In genomic region chr5:34626036-34626435, GRCh38 we compare ENCODE assay signal across 17 cellular contexts. TPM values are rescaled to one million over a fixed set of nuclear protein-coding genes. Genes with fewer than 3 reads are reported as not detected.
DNase-seq lines count a peak whose midpoint lies in the region; ATAC-seq and TF ChIP-seq lines count a peak whose summit lies in the region.
"Had no signal": no experiment of that assay in that cellular context is flagged by ENCODE, and none has a peak within 500 bp of the region (broad histone marks: within the 10 kb centered on the region; RNA-seq: fewer than 3 reads in every experiment).

No MANE protein-coding gene starts in this region.

- no peak overlapping the region for H3K4me3 ChIP-seq in HAP-1

- H3K27me3 Mint-ChIP-seq in stimulated activated naive CD8-positive, alpha-beta T cell treated with anti-CD3 and anti-CD28 coated beads, Interleukin-15, amount 100 ng/mL, for 72 hours, result peaks cover 11% of the 10 kb centered on the region
- peaks cover 10% of the 10 kb centered on the region for H3K27me3 Mint-ChIP-seq in activated T-helper 17 cell treated with anti-CD3 and anti-CD28 coated beads, Interleukin-2, amount 50 U/mL, for 72 hours

- no peaks in the 10 kb centered on the region for H3K36me3 ChIP-seq in HAP-1 (replicated peaks)

- peaks cover 0 to 10% of the 10 kb centered on the region in 2 donors for H3K9me3 Mint-ChIP-seq in stimulated activated naive CD8-positive, alpha-beta T cell treated with anti-CD3 and anti-CD28 coated beads, Interleukin-15, amount 100 ng/mL, for 72 hours
- peaks cover 13% of the 10 kb centered on the region for H3K9me3 Mint-ChIP-seq in activated T-helper 17 cell treated with anti-CD3 and anti-CD28 coated beads, Interleukin-2, amount 50 U/mL, for 72 hours

- H3K27me3 ChIP-seq in HAP-1 (ENCODE audit: low read depth), result no peaks in the 10 kb centered on the region

- peaks cover 5% of the 10 kb centered on the region for H3K4me1 ChIP-seq in HAP-1

- no peaks in the 10 kb centered on the region for H3K36me3 Mint-ChIP-seq in activated T-helper 17 cell treated with anti-CD3 and anti-CD28 coated beads, Interleukin-2, amount 50 U/mL, for 72 hours (ENCODE audit: low read depth)
- H3K36me3 Mint-ChIP-seq: immature natural killer cell had no signal

- in situ Hi-C loops in HAP-1 (cut with MboI; ENCODE audit: low sequenced_read_pairs), result no loop called here

- DNase-seq in stimulated activated naive CD8-positive, alpha-beta T cell treated with anti-CD3 and anti-CD28 coated beads, Interleukin-15, Interleukin-2, amounts not matched to agents 100 U/mL and 50 U/mL, for 24 hours, result no peak
- DNase-seq in stimulated activated naive CD8-positive, alpha-beta T cell treated with anti-CD3 and anti-CD28 coated beads, Interleukin-15, amount 100 ng/mL, for 72 hours, result no peak
- DNase-seq in fibroblast of peridontal ligament (ENCODE audit: extremely low read depth), result peak; percentile 84
- DNase-seq in HAP-1 (ENCODE audit: low spot score in 2 of 2), result no peak
- DNase-seq in activated CD8-positive, alpha-beta memory T cell treated with anti-CD3 and anti-CD28 coated beads, Interleukin-2, amount 50 U/mL, for 4 hours, result no peak
- no peak for DNase-seq in GM10248 (ENCODE audit: extremely low spot score)
- DNase-seq: activated CD4-positive, alpha-beta T cell treated with anti-CD3 and anti-CD28 coated beads, Interleukin-2, amount 50 U/mL, for 48 hours; activated gamma-delta T cell treated with Interleukin-2 at 50 U/mL for 16 hours; central memory CD4-positive, alpha-beta T cell; immature natural killer cell; midbrain; MV-4-11; NCI-H345; posterior cingulate gyrus; stimulated activated CD4-positive, alpha-beta T cell treated with anti-CD3 and anti-CD28 coated beads, Interleukin-1b, Interleukin-23, amount 100 ng/mL, for 48 hours had no signal

- no peaks in the 10 kb centered on the region for H3K9me3 ChIP-seq in HAP-1

- H3K4me1 Mint-ChIP-seq in stimulated activated naive CD8-positive, alpha-beta T cell treated with anti-CD3 and anti-CD28 coated beads, Interleukin-15, amount 100 ng/mL, for 72 hours, result peaks cover 12% of the 10 kb centered on the region
- no peaks in the 10 kb centered on the region for H3K4me1 Mint-ChIP-seq in activated T-helper 17 cell treated with anti-CD3 and anti-CD28 coated beads, Interleukin-2, amount 50 U/mL, for 72 hours
- H3K4me1 Mint-ChIP-seq: immature natural killer cell had no signal

- no peak overlapping the region for H3K27ac Mint-ChIP-seq in stimulated activated naive CD8-positive, alpha-beta T cell treated with anti-CD3 and anti-CD28 coated beads, Interleukin-15, amount 100 ng/mL, for 72 hours
- H3K27ac Mint-ChIP-seq in activated T-helper 17 cell treated with anti-CD3 and anti-CD28 coated beads, Interleukin-2, amount 50 U/mL, for 72 hours, result no peak overlapping the region
- H3K27ac Mint-ChIP-seq: immature natural killer cell had no signal

- POLR2A ChIA-PET in GM10248 (lab: Yijun Ruan, JAX), result interaction anchor here (0.6 kb wide), 1 partner anchor 86 kb away, joined by 3 read pairs; no protein-coding TSS in a partner anchor

- peak; percentile 47 for ATAC-seq in stimulated activated naive CD8-positive, alpha-beta T cell treated with anti-CD3 and anti-CD28 coated beads, Interleukin-15, Interleukin-2, amounts not matched to agents 100 U/mL and 50 U/mL, for 24 hours
- ATAC-seq in stimulated activated naive CD8-positive, alpha-beta T cell treated with anti-CD3 and anti-CD28 coated beads, Interleukin-15, amount 100 ng/mL, for 72 hours, result no peak
- peak; percentile 37 for ATAC-seq in activated T-helper 17 cell treated with anti-CD3 and anti-CD28 coated beads, Interleukin-2, amount 50 U/mL, for 72 hours (replicated peaks)
- ATAC-seq in GM19452 (IDR thresholded peaks at IDR 0.05; ENCODE audit: unreplicated experiment), result no peak

- H3K4me3 Mint-ChIP-seq in stimulated activated naive CD8-positive, alpha-beta T cell treated with anti-CD3 and anti-CD28 coated beads, Interleukin-15, amount 100 ng/mL, for 72 hours, result no peak overlapping the region
- no peak overlapping the region for H3K4me3 Mint-ChIP-seq in activated T-helper 17 cell treated with anti-CD3 and anti-CD28 coated beads, Interleukin-2, amount 50 U/mL, for 72 hours
- H3K4me3 Mint-ChIP-seq: immature natural killer cell had no signal

- CTCF ChIA-PET in GM10248 (lab: Yijun Ruan, JAX), result interaction anchor here (1.1 to 2.0 kb wide), 7 partner anchors 10 to 243 kb away, joined by 3 to 6 read pairs (median 3); no protein-coding TSS in a partner anchor

- no peak for TF ChIP-seq CTCF in GM10248 (IDR thresholded peaks at IDR 0.05; ENCODE audit: control extremely low read depth, extremely low read depth, low read depth, missing control alignments)

RNA-seq across cellular contexts. Expression of gene RAI14, which starts 30.1 kb away (rescaled TPM):
- 1 to 10 TPM in 1 of 2 donors, under 1 TPM in 1; 0.41 to 3.3 TPM for total RNA-seq in activated T-helper 17 cell treated with anti-CD3 and anti-CD28 coated beads, Interleukin-2, amount 50 U/mL, for 72 hours

Comparison
In these comparisons a context has a peak if more than half of its experiments do, and no peak if none do; other contexts are left out.
1. ATAC-seq: peak in stimulated activated naive CD8-positive, alpha-beta T cell treated with anti-CD3 and anti-CD28 coated beads, Interleukin-15, Interleukin-2, amounts not matched to agents 100 U/mL and 50 U/mL, for 24 hours (single experiment) and activated T-helper 17 cell treated with anti-CD3 and anti-CD28 coated beads, Interleukin-2, amount 50 U/mL, for 72 hours (single experiment); none in stimulated activated naive CD8-positive, alpha-beta T cell treated with anti-CD3 and anti-CD28 coated beads, Interleukin-15, amount 100 ng/mL, for 72 hours (single experiment) and GM19452 (single experiment).